In genomic region chr10:63713191-63714144, GRCh38 we compare ENCODE assay signal across 8 cellular contexts.
A peak's percentile ranks its signal among the peaks of the same experiment; 100 is the strongest.
DNase-seq lines count a peak whose midpoint lies in the region; ATAC-seq, FAIRE-seq and TF ChIP-seq lines count a peak whose summit lies in the region.

No MANE protein-coding gene starts in this region.

- H3K79me2 ChIP-seq in PC-9 (ENCODE audit: low read depth) = no peaks in the 10 kb centered on the region

- BruUV-seq in PC-9 (replicated peaks; lab: Mats Ljungman, UMichigan) = no TSS peak

- peak; percentile 87 for DNase-seq in G401 (ENCODE audit: low spot score)
- no peak for DNase-seq in PC-9
- peak; percentile 82 for DNase-seq in fibroblast of the aortic adventitia (ENCODE audit: low read depth)
- DNase-seq in pancreas = peak in 5 of 6 donors; percentile 55 to 82 (median 69)
- no peak for DNase-seq in middle frontal gyrus (ENCODE audit: extremely low spot score, low spot score)
- DNase-seq in activated CD4-positive, alpha-beta T cell treated with anti-CD3 and anti-CD28 coated beads for 4 hours = no peak

- POLR2A ChIA-PET in PC-9 (lab: Charles Lee; ENCODE audit: unreplicated experiment) = interaction anchor here (0.7 kb wide), 1 partner anchor 80 kb away, joined by 19 read pairs; no protein-coding TSS in a partner anchor

- H3K9me3 ChIP-seq in PC-9 (ENCODE audit: insufficient read depth, low read depth) = no peaks in the 10 kb centered on the region
- no peaks in the 10 kb centered on the region for H3K9me3 ChIP-seq in pancreas

- no peak overlapping the region for H2AFZ ChIP-seq in PC-9

- H4K20me1 ChIP-seq in PC-9 (ENCODE audit: insufficient read depth) = no peaks in the 10 kb centered on the region

- in situ Hi-C loops in G401 (cut with HindIII; ENCODE audit: low sequenced_read_pairs) = no loop called here

- H3K36me3 ChIP-seq in PC-9 (ENCODE audit: low read depth) (no peaks in the 10 kb centered on the region), pancreas (no peaks in the 10 kb centered on the region)

- CTCF ChIA-PET in PC-9 (lab: Charles Lee) = interaction anchor here (0.6 to 1.4 kb wide), 2 partner anchors 80 to 902 kb away, joined by 4 to 6 read pairs; no protein-coding TSS in a partner anchor

- H3K27me3 ChIP-seq in PC-9 (ENCODE audit: insufficient read depth, low read depth) (no peaks in the 10 kb centered on the region), pancreas (no peaks in the 10 kb centered on the region)

- 24 to 26% methylated on average over 7 of the region's 7 CpGs for WGBS in pancreas, 2 donors

- intact Hi-C loops in PC-9 (cut with micrococcal nuclease; ENCODE audit: unreplicated experiment) (loop anchor here (5.0 to 10.0 kb wide), 4 partner anchors 191 to 1331 kb away; partner anchors contain the start of genes JMJD1C and REEP3), pancreas (cut with DNase I) (no loop called here)

- no peaks in the 10 kb centered on the region for H3K9me2 ChIP-seq in PC-9 (ENCODE audit: insufficient read depth)

- H3K4me3 ChIP-seq in PC-9 (no peak overlapping the region), fibroblast of the aortic adventitia (ENCODE audit: low read depth, low read length) (no peak overlapping the region), pancreas (no peak overlapping the region)

- peaks cover 22% of the 10 kb centered on the region for H3F3A ChIP-seq in PC-9 (ENCODE audit: insufficient read depth, low read depth)

- TF ChIP-seq CTCF in PC-9 (conservative IDR thresholded peaks at IDR 0.05) (no peak), fibroblast of the aortic adventitia (IDR thresholded peaks at IDR 0.05; ENCODE audit: insufficient read depth, low read length) (no peak), pancreas (IDR thresholded peaks at IDR 0.05) (no peak)

- peak; percentile 4 to 22 (median 7) for ATAC-seq in pancreas
- ATAC-seq in GM21825 (IDR thresholded peaks at IDR 0.05; ENCODE audit: unreplicated experiment) = no peak
- ATAC-seq in GM18517 (IDR thresholded peaks at IDR 0.05; ENCODE audit: unreplicated experiment) = no peak

- FAIRE-seq in pancreas (lab: Jason Lieb, UNC) = no peak

- peak overlapping the region; percentile 55 for H3K4me2 ChIP-seq in PC-9

- no peak overlapping the region for H3K27ac ChIP-seq in PC-9
- peak overlapping the region; percentile 76 to 89 (median 81) for H3K27ac ChIP-seq in pancreas

- peaks cover 32% of the 10 kb centered on the region for H3K4me1 ChIP-seq in PC-9 (replicated peaks; ENCODE audit: insufficient read depth)
- H3K4me1 ChIP-seq in pancreas = peaks cover 29 to 45% (median 39%) of the 10 kb centered on the region in 3 donors

Comparison
In these comparisons a context has a peak if more than half of its experiments do, and no peak if none do; other contexts are left out.
1. DNase-seq: peak in G401 (single experiment), fibroblast of the aortic adventitia (single experiment) and pancreas (5 of 6); none in PC-9 (0 of 2), middle frontal gyrus (single experiment) and activated CD4-positive, alpha-beta T cell treated with anti-CD3 and anti-CD28 coated beads for 4 hours (0 of 2).
2. ATAC-seq: peak in pancreas (4 of 4); none in GM21825 (single experiment) and GM18517 (single experiment).